In the genomic region with DNA sequence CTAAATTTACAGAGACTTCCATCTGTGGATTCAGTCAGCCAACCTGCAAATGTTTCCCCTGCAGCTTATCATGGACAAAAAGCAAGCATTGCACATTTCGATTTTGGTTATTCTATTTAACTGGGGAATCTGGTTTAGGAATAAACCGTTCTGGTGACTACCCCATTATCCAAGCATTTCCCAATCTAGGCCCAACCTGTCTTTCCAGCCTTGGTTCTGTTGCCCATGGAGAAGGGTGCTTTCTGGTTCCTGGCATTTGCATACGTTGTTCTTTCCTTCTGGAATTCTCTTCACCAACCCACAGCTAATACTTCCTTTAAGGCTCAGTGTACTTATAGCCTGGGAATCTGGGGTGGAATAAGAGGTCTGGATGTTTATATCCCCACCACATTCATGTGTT, we compare ENCODE assay signal across 1 cellular context.
TF ChIP-seq lines count a peak whose summit lies in the region.

No MANE protein-coding gene starts in this region.

TF ChIP-seq in SK-N-SH treated with all-trans-retinoic acid at 6 μM for 48 hours, 23 proteins besides CTCF, POLR2A, EP300 and RAD21 (continued from another document):
- TF ChIP-seq, protein P1, sequence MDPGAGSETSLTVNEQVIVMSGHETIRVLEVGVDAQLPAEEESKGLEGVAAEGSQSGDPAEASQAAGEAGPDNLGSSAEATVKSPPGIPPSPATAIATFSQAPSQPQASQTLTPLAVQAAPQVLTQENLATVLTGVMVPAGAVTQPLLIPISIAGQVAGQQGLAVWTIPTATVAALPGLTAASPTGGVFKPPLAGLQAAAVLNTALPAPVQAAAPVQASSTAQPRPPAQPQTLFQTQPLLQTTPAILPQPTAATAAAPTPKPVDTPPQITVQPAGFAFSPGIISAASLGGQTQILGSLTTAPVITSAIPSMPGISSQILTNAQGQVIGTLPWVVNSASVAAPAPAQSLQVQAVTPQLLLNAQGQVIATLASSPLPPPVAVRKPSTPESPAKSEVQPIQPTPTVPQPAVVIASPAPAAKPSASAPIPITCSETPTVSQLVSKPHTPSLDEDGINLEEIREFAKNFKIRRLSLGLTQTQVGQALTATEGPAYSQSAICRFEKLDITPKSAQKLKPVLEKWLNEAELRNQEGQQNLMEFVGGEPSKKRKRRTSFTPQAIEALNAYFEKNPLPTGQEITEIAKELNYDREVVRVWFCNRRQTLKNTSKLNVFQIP (CRISPR knock-in tag; IDR thresholded peaks at IDR 0.05; ENCODE audit: borderline replicate concordance, low read depth) = no peak
- TF ChIP-seq OSR1 (CRISPR knock-in tag; IDR thresholded peaks at IDR 0.05) = no peak
- TF ChIP-seq, protein P2, sequence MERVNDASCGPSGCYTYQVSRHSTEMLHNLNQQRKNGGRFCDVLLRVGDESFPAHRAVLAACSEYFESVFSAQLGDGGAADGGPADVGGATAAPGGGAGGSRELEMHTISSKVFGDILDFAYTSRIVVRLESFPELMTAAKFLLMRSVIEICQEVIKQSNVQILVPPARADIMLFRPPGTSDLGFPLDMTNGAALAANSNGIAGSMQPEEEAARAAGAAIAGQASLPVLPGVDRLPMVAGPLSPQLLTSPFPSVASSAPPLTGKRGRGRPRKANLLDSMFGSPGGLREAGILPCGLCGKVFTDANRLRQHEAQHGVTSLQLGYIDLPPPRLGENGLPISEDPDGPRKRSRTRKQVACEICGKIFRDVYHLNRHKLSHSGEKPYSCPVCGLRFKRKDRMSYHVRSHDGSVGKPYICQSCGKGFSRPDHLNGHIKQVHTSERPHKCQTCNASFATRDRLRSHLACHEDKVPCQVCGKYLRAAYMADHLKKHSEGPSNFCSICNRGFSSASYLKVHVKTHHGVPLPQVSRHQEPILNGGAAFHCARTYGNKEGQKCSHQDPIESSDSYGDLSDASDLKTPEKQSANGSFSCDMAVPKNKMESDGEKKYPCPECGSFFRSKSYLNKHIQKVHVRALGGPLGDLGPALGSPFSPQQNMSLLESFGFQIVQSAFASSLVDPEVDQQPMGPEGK (CRISPR knock-in tag; IDR thresholded peaks at IDR 0.05; ENCODE audit: borderline replicate concordance) = no peak
- no peak for TF ChIP-seq ESRRG (CRISPR knock-in tag; IDR thresholded peaks at IDR 0.05)
- TF ChIP-seq ZNF70 (CRISPR knock-in tag; IDR thresholded peaks at IDR 0.05) = no peak
- no peak for TF ChIP-seq ZNF8 (CRISPR knock-in tag; IDR thresholded peaks at IDR 0.05)
- TF ChIP-seq ZFP30 (CRISPR knock-in tag; IDR thresholded peaks at IDR 0.05) = no peak
